Comparison of ENCODE assay signal across 11 cellular contexts in genomic region chr7:100003711-100004661, GRCh38. TPM values are rescaled to one million over a fixed set of nuclear protein-coding genes. Genes with fewer than 3 reads are reported as not detected.
A peak's percentile ranks its signal among the peaks of the same experiment; 100 is the strongest.
DNase-seq lines count a peak whose midpoint lies in the region; ATAC-seq, FAIRE-seq and TF ChIP-seq lines count a peak whose summit lies in the region.
"Had no signal": no experiment of that assay in that cellular context is flagged by ENCODE, and none has a peak within 500 bp of the region (broad histone marks: within the 10 kb centered on the region; RNA-seq: fewer than 3 reads in every experiment).

No MANE protein-coding gene starts in this region.

- no peak overlapping the region for H2AFZ ChIP-seq in SK-N-SH (ENCODE audit: low read depth)

- no peak overlapping the region for H3K4me3 Mint-ChIP-seq in brain
- H3K4me3 Mint-ChIP-seq: naive B cell had no signal

- no peak for TF ChIP-seq RAD21 in SK-N-SH (IDR thresholded peaks at IDR 0.05; ENCODE audit: low read length)

- POLR2A ChIA-PET in SK-N-SH (lab: Yijun Ruan, JAX): interaction anchor here (1.2 kb wide), 1 partner anchor 11 kb away, joined by 5 read pairs; the partner anchor contains the start of gene ZKSCAN1

- peak; percentile 36 for DNase-seq in SK-N-SH
- DNase-seq in medulla oblongata (ENCODE audit: extremely low spot score): peak; percentile 77
- DNase-seq in transverse colon: peak; percentile 70
- no peak for DNase-seq in erythroblast (lab: John Stamatoyannopoulos, UW)
- DNase-seq in stimulated activated CD4-positive, alpha-beta T cell treated with anti-CD3 and anti-CD28 coated beads, Interleukin-2, amount 100 ng/mL, for 24 hours: no peak
- no peak for DNase-seq in urothelium cell line (ENCODE audit: low spot score)
- DNase-seq: foreskin fibroblast, naive B cell had no signal

- no peaks in the 10 kb centered on the region for H3F3A ChIP-seq in SK-N-SH (replicated peaks; ENCODE audit: insufficient read depth)

- no peak overlapping the region for H3K9ac ChIP-seq in SK-N-SH

- H3K27me3 Mint-ChIP-seq in brain: peaks cover 17% of the 10 kb centered on the region

- CTCF ChIA-PET in SK-N-SH (lab: Yijun Ruan, JAX): interaction anchor here (1.0 to 3.4 kb wide), 5 partner anchors 11 to 127 kb away, joined by 3 to 28 read pairs (median 4); no protein-coding TSS in a partner anchor

- no peaks in the 10 kb centered on the region for H3K9me2 ChIP-seq in SK-N-SH

- no peak overlapping the region for H3K4me2 ChIP-seq in SK-N-SH

- TF ChIP-seq EP300 in SK-N-SH (IDR thresholded peaks at IDR 0.05; ENCODE audit: borderline replicate concordance in 1 of 2, low read depth in 1 of 2, low read length in 1 of 2): no peak
- TF ChIP-seq EP300 in transverse colon (IDR thresholded peaks at IDR 0.05; ENCODE audit: low read depth): no peak

- H3K27me3 ChIP-seq in SK-N-SH (ENCODE audit: insufficient read depth) (no peaks in the 10 kb centered on the region), transverse colon (no peaks in the 10 kb centered on the region)

- no peaks in the 10 kb centered on the region for H3K9me3 Mint-ChIP-seq in brain
- H3K9me3 Mint-ChIP-seq: naive B cell had no signal

- TF ChIP-seq POLR2A in transverse colon (IDR thresholded peaks at IDR 0.05) (no peak), erythroblast (IDR thresholded peaks at IDR 0.05; ENCODE audit: low read length) (no peak)

- H3K36me3 Mint-ChIP-seq in brain: no peaks in the 10 kb centered on the region
- H3K36me3 Mint-ChIP-seq: naive B cell had no signal

- in situ Hi-C loops in transverse colon (cut with MboI; ENCODE audit: low pct_ligation_motif_present in 1 of 4, low pct_unique_long_range_greater_than_20kb in 1 of 4, low sequenced_read_pairs in 3 of 4): no loop called here

- 71% methylated on average over 14 of the region's 14 CpGs for WGBS in SK-N-SH (ENCODE audit: low lambda C conversion rate)
- 30% methylated on average over 9 to 14 of the region's 14 CpGs for WGBS in transverse colon (ENCODE audit: low coverage in 1 of 2), 2 donors

- H3K9me3 ChIP-seq in SK-N-SH (no peaks in the 10 kb centered on the region), transverse colon (no peaks in the 10 kb centered on the region)

- H3K36me3 ChIP-seq in SK-N-SH (replicated peaks in 1 of 2; ENCODE audit: control insufficient read depth in 1 of 2, insufficient read depth in 2 of 2, low read length in 1 of 2) (no peaks in the 10 kb centered on the region), transverse colon (no peaks in the 10 kb centered on the region)

- no peak overlapping the region for H3K27ac ChIP-seq in SK-N-SH (ENCODE audit: low read depth in 2 of 2, low read length in 1 of 2)
- H3K27ac ChIP-seq in transverse colon: peak overlapping the region; percentile 65 to 82 (median 78)

- intact Hi-C loops in transverse colon (cut with DNase I; ENCODE audit: low total_unique reads): no loop called here

- TF ChIP-seq CTCF in SK-N-SH (IDR thresholded peaks at IDR 0.05): no peak
- no peak for TF ChIP-seq CTCF in brain (conservative IDR thresholded peaks at IDR 0.05)
- TF ChIP-seq CTCF in transverse colon (IDR thresholded peaks at IDR 0.05): no peak

- no peaks in the 10 kb centered on the region; a peak in 1 of 4 replicates for H3K4me1 ChIP-seq in SK-N-SH (ENCODE audit: control insufficient read depth in 1 of 2, insufficient read depth in 2 of 2, low read depth in 1 of 2, low read length in 1 of 2)
- H3K4me1 ChIP-seq in transverse colon: peaks cover 0 to 26% (median 25%) of the 10 kb centered on the region in 4 donors

- H3K4me3 ChIP-seq in SK-N-SH (ENCODE audit: low read depth in 2 of 2, low read length in 1 of 2) (no peak overlapping the region), transverse colon (no peak overlapping the region)

- no peaks in the 10 kb centered on the region for H4K20me1 ChIP-seq in SK-N-SH (ENCODE audit: insufficient read depth)

- peak overlapping the region in 3 of 5 experiments; percentile 28 to 38 (median 28) for H3K27ac Mint-ChIP-seq in brain

- no peak; the same call in 2 of the 3 replicates for ATAC-seq in SK-N-SH treated with all-trans-retinoic acid at 6 μM for 48 hours

- no peak for FAIRE-seq in urothelium cell line (lab: Jason Lieb, UNC)
- FAIRE-seq: astrocyte had no signal

- H3K79me2 ChIP-seq in SK-N-SH (ENCODE audit: insufficient read depth): no peaks in the 10 kb centered on the region

- H3K4me1 Mint-ChIP-seq in brain: no peaks in the 10 kb centered on the region
- H3K4me1 Mint-ChIP-seq: naive B cell had no signal

TF ChIP-seq in SK-N-SH, 30 proteins besides CTCF, POLR2A, EP300 and RAD21 (continues in another document):
- TF ChIP-seq ZBTB33 (IDR thresholded peaks at IDR 0.05; ENCODE audit: borderline replicate concordance, low read depth) (no peak), IRF3 (IDR thresholded peaks at IDR 0.05; ENCODE audit: low read depth, low read length) (no peak)

TF ChIP-seq in SK-N-SH treated with all-trans-retinoic acid at 6 μM for 48 hours, 23 proteins besides CTCF, POLR2A, EP300 and RAD21 (continues in another document):
- TF ChIP-seq ZFP3 (CRISPR knock-in tag; IDR thresholded peaks at IDR 0.05) (no peak), TCF4 (CRISPR knock-in tag; IDR thresholded peaks at IDR 0.05; ENCODE audit: borderline replicate concordance) (no peak), CSDC2 (CRISPR knock-in tag; IDR thresholded peaks at IDR 0.05) (no peak), ISL1 (CRISPR knock-in tag; IDR thresholded peaks at IDR 0.05) (no peak), ZNF70 (CRISPR knock-in tag; IDR thresholded peaks at IDR 0.05) (no peak), BACH2 (CRISPR knock-in tag; IDR thresholded peaks at IDR 0.05; ENCODE audit: borderline replicate concordance) (no peak), ZFP30 (CRISPR knock-in tag; IDR thresholded peaks at IDR 0.05) (no peak), RARB (CRISPR knock-in tag; IDR thresholded peaks at IDR 0.05) (no peak), CSRNP3 (CRISPR knock-in tag; IDR thresholded peaks at IDR 0.05) (no peak), TOX (CRISPR knock-in tag; IDR thresholded peaks at IDR 0.05; ENCODE audit: borderline replicate concordance) (no peak), TSHZ2 (CRISPR knock-in tag; IDR thresholded peaks at IDR 0.05) (no peak), ZNF8 (CRISPR knock-in tag; IDR thresholded peaks at IDR 0.05) (no peak)

RNA-seq across cellular contexts. Expression of gene ZKSCAN1, which starts 11.4 kb away (rescaled TPM):
- polyA plus RNA-seq in SK-N-SH (2012; rRNA removed): 21.1 and 30.7 TPM in 2 replicates
- polyA plus RNA-seq in SK-N-SH (2012; cell fraction: cytosol; rRNA removed): 21.8 and 23.1 TPM in 2 replicates
- polyA plus RNA-seq in SK-N-SH (2012; cell fraction: nucleus; rRNA removed): 53.7 and 53.9 TPM in 2 replicates
- polyA plus RNA-seq in brain (ENCODE audit: insufficient read depth, low read depth, low replicate concordance): 16.3 TPM
- 10 to 100 TPM; 63.1 to 97.5 (median 84.5) TPM for total RNA-seq in transverse colon

RNA-seq across cellular contexts. Expression of gene AZGP1, which starts 28.2 kb away (rescaled TPM):
- polyA plus RNA-seq in SK-N-SH (2012; rRNA removed): 0.15 TPM in 1 of 2 replicates, not detected in the other
- 0.05 and 0.07 TPM in 2 replicates for polyA plus RNA-seq in SK-N-SH (2012; cell fraction: cytosol; rRNA removed)
- polyA plus RNA-seq in SK-N-SH (2012; cell fraction: nucleus; rRNA removed): not detected in 2 replicates
- polyA plus RNA-seq in brain (ENCODE audit: insufficient read depth, low read depth, low replicate concordance): 21.4 TPM
- 10 to 100 TPM in 1 of 4 donors, 1 to 10 TPM in 1, not detected in 2; 3.2 to 17.1 TPM for total RNA-seq in transverse colon
- total RNA-seq: astrocyte had no signal

RNA-seq across cellular contexts. Expression of gene ZSCAN21, which starts 45.6 kb away (rescaled TPM):
- 17.5 and 22.8 TPM in 2 replicates for polyA plus RNA-seq in SK-N-SH (2012; rRNA removed)
- polyA plus RNA-seq in SK-N-SH (2012; cell fraction: cytosol; rRNA removed): 16.5 and 18.9 TPM in 2 replicates
- polyA plus RNA-seq in SK-N-SH (2012; cell fraction: nucleus; rRNA removed): 17.3 and 22.4 TPM in 2 replicates
- 11.7 TPM for polyA plus RNA-seq in brain (ENCODE audit: insufficient read depth, low read depth, low replicate concordance)
- total RNA-seq in transverse colon: 10 to 100 TPM in 2 of 4 donors, 1 to 10 TPM in 1, under 1 TPM in 1; 0.75 to 28.7 (median 10.0) TPM

Comparison
In these comparisons a context has a peak if more than half of its experiments do, and no peak if none do; other contexts are left out.
1. DNase-seq: peak in SK-N-SH (single experiment), medulla oblongata (single experiment) and transverse colon (single experiment); none in erythroblast (0 of 2), stimulated activated CD4-positive, alpha-beta T cell treated with anti-CD3 and anti-CD28 coated beads, Interleukin-2, amount 100 ng/mL, for 24 hours (0 of 2) and urothelium cell line (single experiment).
2. H3K27ac ChIP-seq: peak in transverse colon (4 of 4); none in SK-N-SH (0 of 2).
3. RNA of gene AZGP1, which starts 28.2 kb away (polyA plus RNA-seq): 21.4 TPM in brain (single experiment); 0.05 to 0.15 TPM in SK-N-SH; every median in the first group is over 10 times any median in the second.